Comparison of ENCODE assay signal across 1 cellular context in genomic region chr22:20060700-20061480, GRCh38.
TF ChIP-seq lines count a peak whose summit lies in the region.

No MANE protein-coding gene starts in this region.

TF ChIP-seq in HepG2, 621 proteins besides CTCF, POLR2A, EP300 and RAD21:
- TF ChIP-seq ZUFSP (CRISPR knock-in tag; IDR thresholded peaks at IDR 0.05; ENCODE audit: borderline replicate concordance) (no peak), GLMP (CRISPR knock-in tag; IDR thresholded peaks at IDR 0.05; ENCODE audit: borderline replicate concordance) (no peak), ZBTB46 (CRISPR knock-in tag; IDR thresholded peaks at IDR 0.05; ENCODE audit: borderline replicate concordance) (no peak)
